Comparison of ENCODE assay signal across 9 cellular contexts in genomic region chr3:195893516-195893915, GRCh38. TPM values are rescaled to one million over a fixed set of nuclear protein-coding genes. Genes with fewer than 3 reads are reported as not detected.
DNase-seq lines count a peak whose midpoint lies in the region; ATAC-seq and TF ChIP-seq lines count a peak whose summit lies in the region.
"Had no signal": no experiment of that assay in that cellular context is flagged by ENCODE, and none has a peak within 500 bp of the region (broad histone marks: within the 10 kb centered on the region; RNA-seq: fewer than 3 reads in every experiment).

No MANE protein-coding gene starts in this region.

- peak overlapping the region; percentile 75 for H3K27ac ChIP-seq in angular gyrus (ENCODE audit: low read depth, low read length)
- H3K27ac ChIP-seq in lower lobe of right lung, result peak overlapping the region; percentile 59
- no peak overlapping the region for H3K27ac ChIP-seq in A673 (ENCODE audit: low read depth, low read length, poor library complexity, severe bottlenecking)
- H3K27ac ChIP-seq: SJSA1 had no signal

- CTCF ChIA-PET in A673 (lab: Charles Lee), result interaction anchor here (1.5 kb wide), 1 partner anchor 9 kb away, joined by 7 read pairs; no protein-coding TSS in a partner anchor

- ATAC-seq in lower lobe of right lung (no peak), HG02610 (IDR thresholded peaks at IDR 0.05; ENCODE audit: unreplicated experiment) (no peak)

- POLR2A ChIA-PET in A673 (lab: Charles Lee; ENCODE audit: low non-redundant PET), result no interaction called here

- no peaks in the 10 kb centered on the region for H3K36me3 ChIP-seq in lower lobe of right lung
- H3K36me3 ChIP-seq in A673 (ENCODE audit: insufficient read depth, low read length, poor library complexity, severe bottlenecking), result no peaks in the 10 kb centered on the region
- H3K36me3 ChIP-seq: SJSA1 had no signal

- H3K27me3 ChIP-seq in lower lobe of right lung (ENCODE audit: low read depth), result no peaks in the 10 kb centered on the region
- no peaks in the 10 kb centered on the region for H3K27me3 ChIP-seq in A673 (replicated peaks; ENCODE audit: insufficient read depth, low read depth, low read length, poor library complexity)
- H3K27me3 ChIP-seq: SJSA1 had no signal

- H3K4me3 ChIP-seq in lower lobe of right lung (no peak overlapping the region), A673 (ENCODE audit: low read depth, low read length, poor library complexity, severe bottlenecking) (no peak overlapping the region)
- H3K4me3 ChIP-seq: SJSA1 had no signal

- DNase-seq in NCI-H2107 treated with DMSO at 0.1 percent for 48 hours (lab: John Stamatoyannopoulos, UW; ENCODE audit: unreplicated experiment) (peak; percentile 74), NCI-H2107 (lab: John Stamatoyannopoulos, UW) (no peak), lower lobe of right lung (no peak), superior temporal gyrus (ENCODE audit: extremely low spot score) (peak; percentile 56), A673 (ENCODE audit: low spot score) (no peak)
- DNase-seq in activated CD4-positive, alpha-beta T cell treated with anti-CD3 and anti-CD28 coated beads for 48 hours, result no peak

- TF ChIP-seq CTCF in lower lobe of right lung (IDR thresholded peaks at IDR 0.05), result no peak
- TF ChIP-seq CTCF in A673 (conservative IDR thresholded peaks at IDR 0.05; ENCODE audit: low read depth, low read length), result no peak

- H3K9me3 ChIP-seq in lower lobe of right lung (no peaks in the 10 kb centered on the region), A673 (ENCODE audit: low read depth, low read length, poor library complexity, severe bottlenecking) (no peaks in the 10 kb centered on the region)
- H3K9me3 ChIP-seq: SJSA1 had no signal

- intact Hi-C loops in lower lobe of right lung (cut with DNase I) (no loop called here), A673 (cut with micrococcal nuclease; ENCODE audit: unreplicated experiment) (no loop called here)

- BruUV-seq in A673 (replicated peaks; lab: Mats Ljungman, UMichigan), result no TSS peak

- H3K4me1 ChIP-seq in lower lobe of right lung, result peaks cover 57% of the 10 kb centered on the region
- H3K4me1 ChIP-seq in A673 (ENCODE audit: insufficient read depth, low read length, poor library complexity, severe bottlenecking), result peaks cover 29% of the 10 kb centered on the region

RNA-seq across cellular contexts. Expression of gene TNK2, which starts 14.8 kb away (rescaled TPM):
- total RNA-seq in lower lobe of right lung (56.7 TPM), A673 (2021) (18.2 and 24.4 TPM in 2 replicates)

Comparison
In these comparisons a context has a peak if more than half of its experiments do, and no peak if none do; other contexts are left out.
1. DNase-seq: peak in NCI-H2107 treated with DMSO at 0.1 percent for 48 hours (single experiment) and superior temporal gyrus (single experiment); none in NCI-H2107 (single experiment), lower lobe of right lung (single experiment), activated CD4-positive, alpha-beta T cell treated with anti-CD3 and anti-CD28 coated beads for 48 hours (single experiment) and A673 (single experiment).